1 cellular context compared by ENCODE assay signal in genomic region chr1:114076308-114076707, GRCh38.
TF ChIP-seq lines count a peak whose summit lies in the region.

No MANE protein-coding gene starts in this region.

TF ChIP-seq in WTC11, 78 proteins besides CTCF, POLR2A, EP300 and RAD21 (continued from another document):
- TF ChIP-seq, protein P1, sequence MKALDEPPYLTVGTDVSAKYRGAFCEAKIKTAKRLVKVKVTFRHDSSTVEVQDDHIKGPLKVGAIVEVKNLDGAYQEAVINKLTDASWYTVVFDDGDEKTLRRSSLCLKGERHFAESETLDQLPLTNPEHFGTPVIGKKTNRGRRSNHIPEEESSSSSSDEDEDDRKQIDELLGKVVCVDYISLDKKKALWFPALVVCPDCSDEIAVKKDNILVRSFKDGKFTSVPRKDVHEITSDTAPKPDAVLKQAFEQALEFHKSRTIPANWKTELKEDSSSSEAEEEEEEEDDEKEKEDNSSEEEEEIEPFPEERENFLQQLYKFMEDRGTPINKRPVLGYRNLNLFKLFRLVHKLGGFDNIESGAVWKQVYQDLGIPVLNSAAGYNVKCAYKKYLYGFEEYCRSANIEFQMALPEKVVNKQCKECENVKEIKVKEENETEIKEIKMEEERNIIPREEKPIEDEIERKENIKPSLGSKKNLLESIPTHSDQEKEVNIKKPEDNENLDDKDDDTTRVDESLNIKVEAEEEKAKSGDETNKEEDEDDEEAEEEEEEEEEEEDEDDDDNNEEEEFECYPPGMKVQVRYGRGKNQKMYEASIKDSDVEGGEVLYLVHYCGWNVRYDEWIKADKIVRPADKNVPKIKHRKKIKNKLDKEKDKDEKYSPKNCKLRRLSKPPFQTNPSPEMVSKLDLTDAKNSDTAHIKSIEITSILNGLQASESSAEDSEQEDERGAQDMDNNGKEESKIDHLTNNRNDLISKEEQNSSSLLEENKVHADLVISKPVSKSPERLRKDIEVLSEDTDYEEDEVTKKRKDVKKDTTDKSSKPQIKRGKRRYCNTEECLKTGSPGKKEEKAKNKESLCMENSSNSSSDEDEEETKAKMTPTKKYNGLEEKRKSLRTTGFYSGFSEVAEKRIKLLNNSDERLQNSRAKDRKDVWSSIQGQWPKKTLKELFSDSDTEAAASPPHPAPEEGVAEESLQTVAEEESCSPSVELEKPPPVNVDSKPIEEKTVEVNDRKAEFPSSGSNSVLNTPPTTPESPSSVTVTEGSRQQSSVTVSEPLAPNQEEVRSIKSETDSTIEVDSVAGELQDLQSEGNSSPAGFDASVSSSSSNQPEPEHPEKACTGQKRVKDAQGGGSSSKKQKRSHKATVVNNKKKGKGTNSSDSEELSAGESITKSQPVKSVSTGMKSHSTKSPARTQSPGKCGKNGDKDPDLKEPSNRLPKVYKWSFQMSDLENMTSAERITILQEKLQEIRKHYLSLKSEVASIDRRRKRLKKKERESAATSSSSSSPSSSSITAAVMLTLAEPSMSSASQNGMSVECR (CRISPR knock-in tag; IDR thresholded peaks at IDR 0.05; ENCODE audit: borderline replicate concordance), result no peak
- TF ChIP-seq NR3C1 (CRISPR knock-in tag; conservative IDR thresholded peaks at IDR 0.05; ENCODE audit: low read depth) (no peak), ATF1 (CRISPR knock-in tag; IDR thresholded peaks at IDR 0.05) (no peak), ZSCAN18 (CRISPR knock-in tag; IDR thresholded peaks at IDR 0.05) (no peak), TCF7 (CRISPR knock-in tag; IDR thresholded peaks at IDR 0.05; ENCODE audit: low read depth) (no peak)
